ENCODE assay signal across 9 cellular contexts in the genomic region with DNA sequence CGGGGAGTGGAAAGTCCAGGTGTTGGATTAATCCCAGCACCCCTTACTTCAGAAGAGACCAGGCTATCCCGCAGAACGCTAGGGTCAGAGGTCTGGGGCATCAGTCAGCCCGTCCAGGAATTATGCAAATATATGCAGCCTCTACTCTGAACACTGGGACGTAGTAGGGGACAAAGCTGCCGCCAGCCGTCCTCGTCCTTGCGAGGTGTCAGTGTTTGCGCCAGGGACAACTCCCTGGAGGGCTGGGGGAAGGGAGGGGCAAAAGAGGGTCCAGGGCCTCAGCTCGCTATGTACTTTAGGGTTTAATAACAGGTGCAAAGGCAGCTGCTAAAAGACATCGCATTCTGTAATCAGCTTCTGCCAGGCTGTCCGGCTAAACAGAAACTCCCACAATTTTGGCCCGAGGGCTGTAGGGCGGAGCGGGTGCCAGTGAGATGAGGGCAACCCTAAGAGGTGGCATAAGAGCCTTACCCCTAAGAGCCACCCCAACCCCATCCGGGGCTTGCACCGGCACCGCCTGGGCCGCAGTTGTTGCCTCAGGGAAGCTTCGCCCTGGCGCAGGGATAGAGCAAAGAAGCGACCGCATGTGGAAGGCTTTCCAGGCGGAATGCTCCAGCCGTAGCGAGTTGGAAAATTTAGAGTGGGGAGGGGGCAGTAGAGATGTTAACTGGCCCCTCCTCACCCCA. TPM values are rescaled to one million over a fixed set of nuclear protein-coding genes. Genes with fewer than 3 reads are reported as not detected.
DNase-seq lines count a peak whose midpoint lies in the region; ATAC-seq and TF ChIP-seq lines count a peak whose summit lies in the region.
"Had no signal": no experiment of that assay in that cellular context is flagged by ENCODE, and none has a peak within 500 bp of the region (broad histone marks: within the 10 kb centered on the region; RNA-seq: fewer than 3 reads in every experiment).

No MANE protein-coding gene starts in this region.

- H3K27ac ChIP-seq in endodermal cell (ENCODE audit: low read depth, low read length) (no peak overlapping the region), mucosa of rectum (ENCODE audit: low read depth in 2 of 2, low read length in 2 of 2) (peak overlapping the region; percentile 58 to 77), upper lobe of right lung (no peak overlapping the region), thyroid gland (peak overlapping the region in 1 of 3 donors; percentile 67)
- H3K27ac ChIP-seq in CD8-positive, alpha-beta memory T cell (ENCODE audit: low read depth, low read length): no peak overlapping the region

- no peak for ATAC-seq in upper lobe of right lung

- H3K4me1 Mint-ChIP-seq in activated CD4-positive, alpha-beta T cell treated with anti-CD3 and anti-CD28 coated beads, Interleukin-2, amount 10 ng/mL, durations not matched to agents 7 days and 5 days: peaks cover 13% of the 10 kb centered on the region
- peaks cover 52% of the 10 kb centered on the region for H3K4me1 Mint-ChIP-seq in endodermal cell
- H3K4me1 Mint-ChIP-seq in CD8-positive, alpha-beta memory T cell: peaks cover 20 to 40% (median 22%) of the 10 kb centered on the region in 3 donors

- intact Hi-C loops in upper lobe of right lung (cut with DNase I): no loop called here
- intact Hi-C loops in thyroid gland (cut with DNase I): no loop called here

- H3K4me1 ChIP-seq in endodermal cell (ENCODE audit: control insufficient read depth, insufficient read depth, low read length): peaks cover 10% of the 10 kb centered on the region
- peaks cover 7 to 18% of the 10 kb centered on the region in 2 donors for H3K4me1 ChIP-seq in mucosa of rectum (ENCODE audit: control insufficient read depth in 2 of 2, insufficient read depth in 2 of 2, low read length in 2 of 2)
- peaks cover 13% of the 10 kb centered on the region for H3K4me1 ChIP-seq in upper lobe of right lung
- peaks cover 18 to 39% of the 10 kb centered on the region in 2 donors for H3K4me1 ChIP-seq in thyroid gland
- H3K4me1 ChIP-seq in CD8-positive, alpha-beta memory T cell (ENCODE audit: insufficient read depth, low read length): no peaks in the 10 kb centered on the region

- TF ChIP-seq CTCF in endodermal cell (conservative IDR thresholded peaks at IDR 0.05) (no peak), upper lobe of right lung (IDR thresholded peaks at IDR 0.05) (no peak), thyroid gland (IDR thresholded peaks at IDR 0.05) (no peak)

- peak overlapping the region; percentile 22 for H3K4me3 Mint-ChIP-seq in activated CD4-positive, alpha-beta T cell treated with anti-CD3 and anti-CD28 coated beads, Interleukin-2, amount 10 ng/mL, durations not matched to agents 7 days and 5 days
- H3K4me3 Mint-ChIP-seq in endodermal cell: peak overlapping the region; percentile 52
- peak overlapping the region in 1 of 7 donors; percentile 13 for H3K4me3 Mint-ChIP-seq in CD8-positive, alpha-beta memory T cell

- H3K36me3 Mint-ChIP-seq in activated CD4-positive, alpha-beta T cell treated with anti-CD3 and anti-CD28 coated beads, Interleukin-2, amount 10 ng/mL, durations not matched to agents 7 days and 5 days (ENCODE audit: low read depth): peaks cover 24% of the 10 kb centered on the region
- no peaks in the 10 kb centered on the region for H3K36me3 Mint-ChIP-seq in endodermal cell (ENCODE audit: low read depth)
- H3K36me3 Mint-ChIP-seq in CD8-positive, alpha-beta memory T cell: peaks cover 0 to under 1% (median 0%) of the 10 kb centered on the region in 3 donors

- no peaks in the 10 kb centered on the region for H3K9me3 ChIP-seq in endodermal cell (ENCODE audit: control insufficient read depth, low read length)
- no peaks in the 10 kb centered on the region for H3K9me3 ChIP-seq in mucosa of rectum (ENCODE audit: control insufficient read depth in 2 of 2, low read length in 2 of 2)
- no peaks in the 10 kb centered on the region for H3K9me3 ChIP-seq in upper lobe of right lung
- no peaks in the 10 kb centered on the region for H3K9me3 ChIP-seq in thyroid gland
- H3K9me3 ChIP-seq in CD8-positive, alpha-beta memory T cell (ENCODE audit: low read length): no peaks in the 10 kb centered on the region

- H3K9ac ChIP-seq in endodermal cell (ENCODE audit: extremely low read depth, low read length, poor library complexity, severe bottlenecking) (no peak overlapping the region), mucosa of rectum (ENCODE audit: low read depth in 1 of 2, low read length in 2 of 2) (no peak overlapping the region)

- peaks cover 93% of the 10 kb centered on the region for H3K27me3 Mint-ChIP-seq in activated CD4-positive, alpha-beta T cell treated with anti-CD3 and anti-CD28 coated beads, Interleukin-2, amount 10 ng/mL, durations not matched to agents 7 days and 5 days
- peaks cover 100% of the 10 kb centered on the region for H3K27me3 Mint-ChIP-seq in endodermal cell (ENCODE audit: insufficient read depth)
- H3K27me3 Mint-ChIP-seq in CD8-positive, alpha-beta memory T cell: peaks cover 84 to 91% of the 10 kb centered on the region in 2 donors

- CTCF ChIA-PET in activated CD4-positive, alpha-beta T cell treated with anti-CD3 and anti-CD28 coated beads, Interleukin-2, amount 10 ng/mL, durations not matched to agents 7 days and 5 days (lab: Charles Lee): interaction anchor here (0.6 kb wide), 1 partner anchor 28 kb away, joined by 3 read pairs; no protein-coding TSS in a partner anchor
- CTCF ChIA-PET in CD8-positive, alpha-beta memory T cell (lab: Charles Lee): interaction anchor here (1.4 kb wide), 1 partner anchor 15 kb away, joined by 3 read pairs; no protein-coding TSS in a partner anchor

- H3K4me3 ChIP-seq in endodermal cell (ENCODE audit: low read length) (peak overlapping the region; percentile 81), mucosa of rectum (ENCODE audit: low read length in 2 of 2) (peak overlapping the region; percentile 58 to 70), upper lobe of right lung (peak overlapping the region; percentile 13), thyroid gland (replicated peaks in 1 of 3) (peak overlapping the region in 1 of 3 donors; percentile 26)
- H3K4me3 ChIP-seq in CD8-positive, alpha-beta memory T cell (ENCODE audit: low read length): no peak overlapping the region

- TF ChIP-seq POLR2A in thyroid gland (IDR thresholded peaks at IDR 0.05): no peak

- no peak overlapping the region for H3K27ac Mint-ChIP-seq in activated CD4-positive, alpha-beta T cell treated with anti-CD3 and anti-CD28 coated beads, Interleukin-2, amount 10 ng/mL, durations not matched to agents 7 days and 5 days
- no peak overlapping the region for H3K27ac Mint-ChIP-seq in endodermal cell
- H3K27ac Mint-ChIP-seq in CD8-positive, alpha-beta memory T cell: peak overlapping the region in 1 of 8 donors; percentile 14

- H3K9me3 Mint-ChIP-seq in activated CD4-positive, alpha-beta T cell treated with anti-CD3 and anti-CD28 coated beads, Interleukin-2, amount 10 ng/mL, durations not matched to agents 7 days and 5 days: peaks cover 16% of the 10 kb centered on the region
- H3K9me3 Mint-ChIP-seq in endodermal cell: no peaks in the 10 kb centered on the region
- H3K9me3 Mint-ChIP-seq in CD8-positive, alpha-beta memory T cell: peaks cover 5 to 18% (median 15%) of the 10 kb centered on the region in 5 donors

- WGBS in endodermal cell (ENCODE audit: insufficient coverage in 1 of 2, insufficient read length in 1 of 2), 2 experiments: 2 to 4% methylated on average over 7 to 24 of the region's 27 CpGs
- WGBS in thyroid gland, 2 donors: 14 to 17% methylated on average over 26 to 27 of the region's 27 CpGs

- DNase-seq in activated CD4-positive, alpha-beta T cell treated with anti-CD3 and anti-CD28 coated beads, Interleukin-2, amount 10 ng/mL, durations not matched to agents 7 days and 5 days: no peak
- no peak for DNase-seq in activated CD4-positive, alpha-beta T cell treated with anti-CD3 and anti-CD28 coated beads, Interleukin-2, amount 50 U/mL, for 48 hours
- DNase-seq in endodermal cell (no peak), upper lobe of right lung (no peak), thyroid gland (no peak), NCI-H146 treated with DMSO at 0.1 percent for 48 hours (lab: John Stamatoyannopoulos, UW; ENCODE audit: unreplicated experiment) (no peak)
- DNase-seq in CD8-positive, alpha-beta memory T cell: no peak
- DNase-seq: activated CD8-positive, alpha-beta memory T cell treated with anti-CD3 and anti-CD28 coated beads, Interleukin-2, amount 50 U/mL, for 48 hours had no signal

- H3K27me3 ChIP-seq in endodermal cell (ENCODE audit: control insufficient read depth, insufficient read depth, low read length, poor library complexity, severe bottlenecking) (peaks cover 100% of the 10 kb centered on the region), mucosa of rectum (ENCODE audit: control insufficient read depth in 2 of 2, insufficient read depth in 2 of 2, low read length in 2 of 2) (peaks cover 72 to 84% of the 10 kb centered on the region in 2 donors), upper lobe of right lung (peaks cover 98% of the 10 kb centered on the region), thyroid gland (peaks cover 66% of the 10 kb centered on the region)
- H3K27me3 ChIP-seq in CD8-positive, alpha-beta memory T cell (ENCODE audit: insufficient read depth, low read length, poor library complexity, severe bottlenecking): peaks cover 76% of the 10 kb centered on the region

- H3K36me3 ChIP-seq in endodermal cell (ENCODE audit: control insufficient read depth, insufficient read depth, low read length) (no peaks in the 10 kb centered on the region), mucosa of rectum (ENCODE audit: control insufficient read depth in 2 of 2, insufficient read depth in 2 of 2, low read length in 2 of 2) (no peaks in the 10 kb centered on the region), upper lobe of right lung (no peaks in the 10 kb centered on the region), thyroid gland (no peaks in the 10 kb centered on the region)
- no peaks in the 10 kb centered on the region for H3K36me3 ChIP-seq in CD8-positive, alpha-beta memory T cell (ENCODE audit: insufficient read depth, low read length)

- POLR2A ChIA-PET in activated CD4-positive, alpha-beta T cell treated with anti-CD3 and anti-CD28 coated beads, Interleukin-2, amount 10 ng/mL, durations not matched to agents 7 days and 5 days (lab: Charles Lee): no interaction called here
- POLR2A ChIA-PET in CD8-positive, alpha-beta memory T cell (lab: Charles Lee): no interaction called here

RNA-seq across cellular contexts. Expression of a gene that starts 8.4 kb away (rescaled TPM):
- total RNA-seq in activated CD4-positive, alpha-beta T cell treated with anti-CD3 and anti-CD28 coated beads, Interleukin-2, amount 10 ng/mL, durations not matched to agents 7 days and 5 days: not detected
- total RNA-seq in endodermal cell (not detected), upper lobe of right lung (not detected), thyroid gland (1 to 10 TPM; 2.0 to 8.9 (median 4.0) TPM)
- polyA plus RNA-seq in endodermal cell (2013, experiment 1 of 2): 2.0 TPM
- polyA plus RNA-seq in endodermal cell (2013, experiment 2 of 2): 2.0 TPM
- total RNA-seq in CD8-positive, alpha-beta memory T cell: not detected
- polyA plus RNA-seq in CD8-positive, alpha-beta memory T cell: not detected

Comparison
In these comparisons a context has a peak if more than half of its experiments do, and no peak if none do; other contexts are left out.
1. H3K27ac ChIP-seq: peak in mucosa of rectum (2 of 2); none in endodermal cell (single experiment), upper lobe of right lung (single experiment) and CD8-positive, alpha-beta memory T cell (single experiment).